In the genomic region with DNA sequence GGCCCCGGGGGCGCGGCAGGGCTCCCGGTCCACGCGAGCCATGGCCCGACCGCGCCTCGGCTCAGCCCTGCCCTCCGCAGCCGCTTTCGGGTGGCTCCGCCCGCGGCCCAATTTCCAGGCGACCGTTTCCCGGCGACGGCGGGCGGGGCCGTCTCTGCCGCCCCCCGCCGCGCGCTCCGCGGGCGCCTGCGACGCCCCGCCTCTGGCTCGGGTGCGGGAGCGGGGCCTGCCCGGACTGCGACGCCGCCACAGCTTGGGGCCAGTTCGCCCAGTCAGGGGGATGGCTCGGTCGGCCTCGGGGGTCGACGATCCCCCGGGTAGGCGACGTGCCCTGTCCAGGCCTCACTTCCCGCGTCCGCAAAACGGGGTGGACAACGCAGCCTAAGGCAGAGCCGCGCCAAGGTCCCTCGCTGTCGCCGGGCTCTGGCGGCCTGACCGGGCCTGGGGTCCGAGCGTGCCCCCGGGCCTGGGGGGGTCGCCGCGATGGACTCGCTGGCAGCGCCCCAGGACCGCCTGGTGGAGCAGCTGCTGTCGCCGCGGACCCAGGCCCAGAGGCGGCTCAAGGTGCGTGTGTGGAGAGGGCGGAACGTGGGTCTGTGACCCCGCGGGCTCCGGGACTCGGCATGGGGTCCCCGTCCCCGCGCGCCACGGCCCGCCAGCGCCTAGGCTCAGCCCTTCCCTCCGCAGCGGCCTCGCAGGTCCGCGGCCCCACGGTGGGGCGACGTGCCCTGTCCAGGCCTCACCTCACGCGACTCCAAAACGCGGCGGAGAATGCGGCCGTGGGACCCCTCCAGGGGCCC, we compare ENCODE assay signal across 8 cellular contexts. TPM values are rescaled to one million over a fixed set of nuclear protein-coding genes. Genes with fewer than 3 reads are reported as not detected.
DNase-seq lines count a peak whose midpoint lies in the region; ATAC-seq, FAIRE-seq and TF ChIP-seq lines count a peak whose summit lies in the region.

No MANE protein-coding gene starts in this region.

- H3K79me2 ChIP-seq in H9 (ENCODE audit: insufficient read depth, low read length) (no peaks in the 10 kb centered on the region), HepG2 (ENCODE audit: insufficient read depth, low read length) (no peaks in the 10 kb centered on the region)

- no peak overlapping the region for H3K27ac Mint-ChIP-seq in H9

- in situ Hi-C loops in astrocyte of the spinal cord (cut with HindIII; ENCODE audit: low sequenced_read_pairs) = no loop called here
- in situ Hi-C loops in HepG2 (cut with HindIII; ENCODE audit: extremely low pct_ligation_motif_present, low pct_unique_long_range_greater_than_20kb) = no loop called here

- CTCF ChIA-PET in HepG2 (lab: Yijun Ruan, JAX; ENCODE audit: low intra/inter-chr PET ratio, low total read pairs) = interaction anchor here (2.1 kb wide), 1 partner anchor 39 kb away, joined by 14 read pairs; no protein-coding TSS in a partner anchor

- peaks cover 2% of the 10 kb centered on the region for H4K20me1 ChIP-seq in H9 (ENCODE audit: control insufficient read depth, insufficient read depth, insufficient read length)
- peaks cover 8% of the 10 kb centered on the region; the same call in 1 of the 2 replicates for H4K20me1 ChIP-seq in HepG2 (ENCODE audit: insufficient read depth, low read length)

- WGBS in H9 (ENCODE audit: extremely low coverage, insufficient read length, low lambda C conversion rate) = no CpG with 5 or more reads among the region's 105 CpGs
- 74% methylated on average over 20 of the region's 105 CpGs for WGBS in HepG2 (ENCODE audit: low lambda C conversion rate)

- TF ChIP-seq POLR2A in HepG2 (IDR thresholded peaks at IDR 0.05; ENCODE audit: insufficient read depth in 1 of 2, low read depth in 2 of 2, low read length in 2 of 2) = no peak

- no peak overlapping the region for H3T11ph ChIP-seq in H9 (ENCODE audit: low read length)

- peak overlapping the region; percentile 32 to 62; a peak in 2 of 5 replicates for H3K4me3 Mint-ChIP-seq in H9

- no peaks in the 10 kb centered on the region for H3K79me1 ChIP-seq in H9 (ENCODE audit: insufficient read depth, low read depth, low read length, poor library complexity, severe bottlenecking)

- H3K4me2 ChIP-seq in H9 (ENCODE audit: insufficient read depth, insufficient read length, low read length) = peak overlapping the region; percentile 41
- peak overlapping the region; percentile 82 for H3K4me2 ChIP-seq in HepG2 (ENCODE audit: low read depth, low read length)

- H2AFZ ChIP-seq in H9 (ENCODE audit: low read length) = no peak overlapping the region
- H2AFZ ChIP-seq in HepG2 (ENCODE audit: low read length) = no peak overlapping the region

- peaks cover 13 to 32% of the 10 kb centered on the region in 2 experiments for H3K4me1 Mint-ChIP-seq in H9

- no peak overlapping the region for H3K14ac ChIP-seq in H9 (ENCODE audit: insufficient read depth, low read length)

- H3K18ac ChIP-seq in H9 (ENCODE audit: insufficient read length, low read depth, low read length) = peak overlapping the region; percentile 21

- no peak for TF ChIP-seq EP300 in HepG2 (IDR thresholded peaks at IDR 0.05; ENCODE audit: low read depth in 2 of 2, low read length in 2 of 2)
- TF ChIP-seq EP300 in HepG2 (CRISPR knock-in tag; IDR thresholded peaks at IDR 0.05; ENCODE audit: borderline replicate concordance) = no peak

- DNase-seq in 8988T (peak; percentile 79), H9 (no peak), astrocyte of the spinal cord (ENCODE audit: low read depth, low spot score) (no peak), HepG2 (ENCODE audit: low spot score) (no peak), upper lobe of right lung (no peak), HuH-7 (ENCODE audit: low spot score) (no peak), GOT3 (lab: John Stamatoyannopoulos, UW) (no peak)

- H2BK15ac ChIP-seq in H9 (ENCODE audit: low read depth, low read length) = no peak overlapping the region

- no peak overlapping the region for H3K23ac ChIP-seq in H9 (ENCODE audit: insufficient read length, low read depth, low read length)

- H3K36me3 ChIP-seq in HepG2 (replicated peaks in 1 of 2; ENCODE audit: control insufficient read depth in 1 of 2, insufficient read depth in 2 of 2, low read length in 2 of 2) = no peaks in the 10 kb centered on the region
- H3K36me3 ChIP-seq in upper lobe of right lung = no peaks in the 10 kb centered on the region

- H3K27me3 Mint-ChIP-seq in H9 (ENCODE audit: low read depth) = peaks cover 80% of the 10 kb centered on the region

- H2AK5ac ChIP-seq in H9 (ENCODE audit: insufficient read length, low read length) = no peak overlapping the region

- no peak for FAIRE-seq in HepG2 (lab: Jason Lieb, UNC)

- no peak for TF ChIP-seq RAD21 in HepG2 (CRISPR knock-in tag; IDR thresholded peaks at IDR 0.05)

- H4K8ac ChIP-seq in H9 (replicated peaks; ENCODE audit: insufficient read length, low read depth, low read length) = no peak overlapping the region

- no peak overlapping the region for H4K91ac ChIP-seq in H9 (ENCODE audit: insufficient read length, low read depth, low read length)

- no peak overlapping the region for H2BK20ac ChIP-seq in H9 (ENCODE audit: low read depth, low read length, poor library complexity, severe bottlenecking)

- no peak overlapping the region for H3K9ac ChIP-seq in H9 (ENCODE audit: extremely low read depth, insufficient read length, low read length)
- H3K9ac ChIP-seq in HepG2 (ENCODE audit: insufficient read depth, low read depth, low read length) = no peak overlapping the region

- peaks cover 7 to 18% (median 14%) of the 10 kb centered on the region in 3 experiments; a peak in 6 of 7 replicates for H3K36me3 Mint-ChIP-seq in H9 (ENCODE audit: insufficient read depth in 1 of 3, low read depth in 3 of 3)

- H3K56ac ChIP-seq in H9 (ENCODE audit: insufficient read length, low read depth, low read length) = no peak overlapping the region

- ATAC-seq in HepG2 (no peak), upper lobe of right lung (no peak), GM18498 (IDR thresholded peaks at IDR 0.05; ENCODE audit: unreplicated experiment) (no peak)

- no peak overlapping the region for H2BK120ac ChIP-seq in H9 (ENCODE audit: low read depth, low read length, poor library complexity, severe bottlenecking)

- peaks cover 6 to 8% of the 10 kb centered on the region in 2 experiments; a peak in 3 of 5 replicates for H3K9me3 Mint-ChIP-seq in H9

- POLR2A ChIA-PET in HepG2 (lab: Yijun Ruan, JAX) = no interaction called here

- H3K27ac ChIP-seq in H9 (ENCODE audit: insufficient read length, low read depth, low read length) (no peak overlapping the region), HepG2 (ENCODE audit: extremely low read length, insufficient read depth, low read length) (no peak overlapping the region), upper lobe of right lung (no peak overlapping the region)

- no peak overlapping the region for H4K5ac ChIP-seq in H9 (ENCODE audit: insufficient read length, low read depth, low read length)

- no peak overlapping the region for H2BK12ac ChIP-seq in H9 (ENCODE audit: insufficient read length, low read depth, low read length)

- peaks cover 43% of the 10 kb centered on the region; the same call in 1 of the 2 replicates for H3K27me3 ChIP-seq in H9 (ENCODE audit: insufficient read depth, low read length)
- H3K27me3 ChIP-seq in HepG2 (ENCODE audit: control insufficient read depth in 1 of 2, insufficient read depth in 2 of 2, low read length in 2 of 2) = peaks cover 28 to 87% of the 10 kb centered on the region in 2 experiments
- H3K27me3 ChIP-seq in upper lobe of right lung = peaks cover 42% of the 10 kb centered on the region

- peaks cover 13% of the 10 kb centered on the region for H3K23me2 ChIP-seq in H9 (ENCODE audit: insufficient read length, low read depth, low read length, poor library complexity, severe bottlenecking)

- intact Hi-C loops in HepG2 (cut with micrococcal nuclease; ENCODE audit: unreplicated experiment) = no loop called here
- intact Hi-C loops in upper lobe of right lung (cut with DNase I) = no loop called here

- BruUV-seq in HepG2 (replicated peaks; lab: Mats Ljungman, UMichigan) = no TSS peak

- no peaks in the 10 kb centered on the region for H3K9me3 ChIP-seq in H9 (ENCODE audit: control insufficient read depth, low read depth, low read length)
- H3K9me3 ChIP-seq in HepG2 (ENCODE audit: low read length) = no peaks in the 10 kb centered on the region
- no peaks in the 10 kb centered on the region for H3K9me3 ChIP-seq in upper lobe of right lung

- TF ChIP-seq CTCF in H9 (conservative IDR thresholded peaks at IDR 0.05) (no peak; the same call in 2 of the 3 replicates), astrocyte of the spinal cord (IDR thresholded peaks at IDR 0.05; ENCODE audit: low read depth, low read length) (no peak), HepG2 (CRISPR knock-in tag; IDR thresholded peaks at IDR 0.05) (no peak), upper lobe of right lung (IDR thresholded peaks at IDR 0.05) (no peak)

- H3K4me1 ChIP-seq in H9 (ENCODE audit: insufficient read depth, low read length) (peaks cover 2% of the 10 kb centered on the region; the same call in 1 of the 2 replicates), HepG2 (ENCODE audit: insufficient read depth, low read length) (peaks cover 26% of the 10 kb centered on the region), upper lobe of right lung (peaks cover 19% of the 10 kb centered on the region)

- H2BK5ac ChIP-seq in H9 (ENCODE audit: insufficient read length, low read length) = no peak overlapping the region

- H3K4ac ChIP-seq in H9 (ENCODE audit: low read depth, low read length) = no peak overlapping the region

- H3K4me3 ChIP-seq in astrocyte of the spinal cord (ENCODE audit: low read depth, low read length) (peak overlapping the region; percentile 45), HepG2 (replicated peaks in 1 of 3; ENCODE audit: insufficient read depth in 1 of 3, low read depth in 2 of 3, low read length in 3 of 3) (peak overlapping the region; percentile 41 to 70 (median 42); a peak in 4 of 6 replicates), upper lobe of right lung (peak overlapping the region; percentile 58)

RNA-seq across cellular contexts. Expression of gene SEPTIN5, which starts 4.2 kb away (rescaled TPM):
- total RNA-seq in H9 (2021) (17.7 and 17.8 TPM in 2 replicates), HepG2 (2016; rRNA removed; fragmentation: Illumina TruSeq; extraction: Trizol) (not detected in 2 replicates), upper lobe of right lung (11.5 TPM)
- 0.09 and 0.20 TPM in 2 replicates for total RNA-seq in HepG2 (2016; cell fraction: cytosol; rRNA removed; fragmentation: Illumina TruSeq; extraction: Trizol; ENCODE audit: low read depth)
- not detected in 2 replicates for total RNA-seq in HepG2 (2016; cell fraction: insoluble cytoplasmic fraction; rRNA removed; fragmentation: Illumina TruSeq; extraction: Trizol)
- 0.06 and 0.10 TPM in 2 replicates for total RNA-seq in HepG2 (2016; cell fraction: membrane; rRNA removed; fragmentation: Illumina TruSeq; extraction: Trizol)
- total RNA-seq in HepG2 (2016; cell fraction: nucleus; rRNA removed; fragmentation: Illumina TruSeq; extraction: Trizol) = not detected in 2 replicates
- 0.33 and 0.55 TPM in 2 replicates for polyA plus RNA-seq in HepG2 (2011; rRNA removed)
- polyA plus RNA-seq in HepG2 (2011; cell fraction: cytosol; rRNA removed) = 0.04 TPM in 1 of 2 replicates, not detected in the other
- polyA plus RNA-seq in HepG2 (2011; cell fraction: nucleus; rRNA removed) = 0.57 and 0.82 TPM in 2 replicates
- polyA plus RNA-seq in HepG2 (2012) = 0.08 TPM in 1 of 2 replicates, not detected in the other
- 0.15 and 0.23 TPM in 2 replicates for polyA plus RNA-seq in HepG2 (2016; cell fraction: cytosol; fragmentation: Illumina TruSeq; extraction: Trizol; ENCODE audit: low read depth)
- not detected in 2 replicates for polyA plus RNA-seq in HepG2 (2016; cell fraction: insoluble cytoplasmic fraction; fragmentation: Illumina TruSeq; extraction: Trizol; ENCODE audit: low read depth)
- polyA plus RNA-seq in HepG2 (2016; cell fraction: membrane; fragmentation: Illumina TruSeq; extraction: Trizol; ENCODE audit: low read depth) = 0.23 and 0.58 TPM in 2 replicates
- polyA plus RNA-seq in HepG2 (2016; cell fraction: nucleus; fragmentation: Illumina TruSeq; extraction: Trizol; ENCODE audit: insufficient read depth, low read depth) = 0.28 TPM in 1 of 2 replicates, not detected in the other
- 1.0 and 1.5 TPM in 2 replicates for polyA minus RNA-seq in HepG2 (2011; rRNA and poly(A)+ RNA removed; ENCODE audit: low replicate concordance)
- not detected in 2 replicates for polyA minus RNA-seq in HepG2 (2011; cell fraction: cytosol; rRNA and poly(A)+ RNA removed)
- 0.77 TPM in 1 of 2 replicates, not detected in the other for polyA minus RNA-seq in HepG2 (2011; cell fraction: nucleus; rRNA and poly(A)+ RNA removed)

RNA-seq across cellular contexts. Expression of gene GP1BB, which starts 4.9 kb away (rescaled TPM):
- 2.4 and 3.4 TPM in 2 replicates for total RNA-seq in H9 (2021)
- total RNA-seq in HepG2 (2016; rRNA removed; fragmentation: Illumina TruSeq; extraction: Trizol) = not detected in 2 replicates
- not detected in 2 replicates for total RNA-seq in HepG2 (2016; cell fraction: cytosol; rRNA removed; fragmentation: Illumina TruSeq; extraction: Trizol; ENCODE audit: low read depth)
- total RNA-seq in HepG2 (2016; cell fraction: insoluble cytoplasmic fraction; rRNA removed; fragmentation: Illumina TruSeq; extraction: Trizol) = not detected in 2 replicates
- 0.10 TPM in 1 of 2 replicates, not detected in the other for total RNA-seq in HepG2 (2016; cell fraction: membrane; rRNA removed; fragmentation: Illumina TruSeq; extraction: Trizol)
- not detected in 2 replicates for total RNA-seq in HepG2 (2016; cell fraction: nucleus; rRNA removed; fragmentation: Illumina TruSeq; extraction: Trizol)
- 0.07 TPM in 1 of 2 replicates, not detected in the other for polyA plus RNA-seq in HepG2 (2011; rRNA removed)
- polyA plus RNA-seq in HepG2 (2011; cell fraction: cytosol; rRNA removed) = 0.16 TPM in 1 of 2 replicates, not detected in the other
- 0.47 TPM in 1 of 2 replicates, not detected in the other for polyA plus RNA-seq in HepG2 (2011; cell fraction: nucleus; rRNA removed)
- not detected in 2 replicates for polyA plus RNA-seq in HepG2 (2012)
- polyA plus RNA-seq in HepG2 (2016; cell fraction: cytosol; fragmentation: Illumina TruSeq; extraction: Trizol; ENCODE audit: low read depth) = not detected in 2 replicates
- not detected in 2 replicates for polyA plus RNA-seq in HepG2 (2016; cell fraction: insoluble cytoplasmic fraction; fragmentation: Illumina TruSeq; extraction: Trizol; ENCODE audit: low read depth)
- not detected in 2 replicates for polyA plus RNA-seq in HepG2 (2016; cell fraction: membrane; fragmentation: Illumina TruSeq; extraction: Trizol; ENCODE audit: low read depth)
- polyA plus RNA-seq in HepG2 (2016; cell fraction: nucleus; fragmentation: Illumina TruSeq; extraction: Trizol; ENCODE audit: insufficient read depth, low read depth) = not detected in 2 replicates
- polyA minus RNA-seq in HepG2 (2011; rRNA and poly(A)+ RNA removed; ENCODE audit: low replicate concordance) = 0.32 TPM in 1 of 2 replicates, not detected in the other
- polyA minus RNA-seq in HepG2 (2011; cell fraction: cytosol; rRNA and poly(A)+ RNA removed) = not detected in 2 replicates
- not detected in 2 replicates for polyA minus RNA-seq in HepG2 (2011; cell fraction: nucleus; rRNA and poly(A)+ RNA removed)
- total RNA-seq in upper lobe of right lung = 1.3 TPM

RNA-seq across cellular contexts. Expression of gene TBX1, which starts 42.1 kb away (rescaled TPM):
- total RNA-seq in H9 (2021) (2.2 and 2.5 TPM in 2 replicates), HepG2 (2016; rRNA removed; fragmentation: Illumina TruSeq; extraction: Trizol) (not detected in 2 replicates), upper lobe of right lung (15.4 TPM)
- total RNA-seq in HepG2 (2016; cell fraction: cytosol; rRNA removed; fragmentation: Illumina TruSeq; extraction: Trizol; ENCODE audit: low read depth) = not detected in 2 replicates
- not detected in 2 replicates for total RNA-seq in HepG2 (2016; cell fraction: insoluble cytoplasmic fraction; rRNA removed; fragmentation: Illumina TruSeq; extraction: Trizol)
- total RNA-seq in HepG2 (2016; cell fraction: membrane; rRNA removed; fragmentation: Illumina TruSeq; extraction: Trizol) = not detected in 2 replicates
- not detected in 2 replicates for total RNA-seq in HepG2 (2016; cell fraction: nucleus; rRNA removed; fragmentation: Illumina TruSeq; extraction: Trizol)
- polyA plus RNA-seq in HepG2 (2011; rRNA removed) = not detected in 2 replicates
- polyA plus RNA-seq in HepG2 (2011; cell fraction: cytosol; rRNA removed) = 0.03 TPM in 1 of 2 replicates, not detected in the other
- polyA plus RNA-seq in HepG2 (2011; cell fraction: nucleus; rRNA removed) = 0.23 TPM in 1 of 2 replicates, not detected in the other
- polyA plus RNA-seq in HepG2 (2012) = not detected in 2 replicates
- not detected in 2 replicates for polyA plus RNA-seq in HepG2 (2016; cell fraction: cytosol; fragmentation: Illumina TruSeq; extraction: Trizol; ENCODE audit: low read depth)
- polyA plus RNA-seq in HepG2 (2016; cell fraction: insoluble cytoplasmic fraction; fragmentation: Illumina TruSeq; extraction: Trizol; ENCODE audit: low read depth) = not detected in 2 replicates
- polyA plus RNA-seq in HepG2 (2016; cell fraction: membrane; fragmentation: Illumina TruSeq; extraction: Trizol; ENCODE audit: low read depth) = 0.08 TPM in 1 of 2 replicates, not detected in the other
- not detected in 2 replicates for polyA plus RNA-seq in HepG2 (2016; cell fraction: nucleus; fragmentation: Illumina TruSeq; extraction: Trizol; ENCODE audit: insufficient read depth, low read depth)
- polyA minus RNA-seq in HepG2 (2011; rRNA and poly(A)+ RNA removed; ENCODE audit: low replicate concordance) = not detected in 2 replicates
- polyA minus RNA-seq in HepG2 (2011; cell fraction: cytosol; rRNA and poly(A)+ RNA removed) = not detected in 2 replicates
- not detected in 2 replicates for polyA minus RNA-seq in HepG2 (2011; cell fraction: nucleus; rRNA and poly(A)+ RNA removed)
